ENCODE assay signal across 8 cellular contexts in genomic region chr4:84966382-84967291, GRCh38. TPM values are rescaled to one million over a fixed set of nuclear protein-coding genes. Genes with fewer than 3 reads are reported as not detected.
A peak's percentile ranks its signal among the peaks of the same experiment; 100 is the strongest.
DNase-seq lines count a peak whose midpoint lies in the region; ATAC-seq and TF ChIP-seq lines count a peak whose summit lies in the region.

A gene with protein sequence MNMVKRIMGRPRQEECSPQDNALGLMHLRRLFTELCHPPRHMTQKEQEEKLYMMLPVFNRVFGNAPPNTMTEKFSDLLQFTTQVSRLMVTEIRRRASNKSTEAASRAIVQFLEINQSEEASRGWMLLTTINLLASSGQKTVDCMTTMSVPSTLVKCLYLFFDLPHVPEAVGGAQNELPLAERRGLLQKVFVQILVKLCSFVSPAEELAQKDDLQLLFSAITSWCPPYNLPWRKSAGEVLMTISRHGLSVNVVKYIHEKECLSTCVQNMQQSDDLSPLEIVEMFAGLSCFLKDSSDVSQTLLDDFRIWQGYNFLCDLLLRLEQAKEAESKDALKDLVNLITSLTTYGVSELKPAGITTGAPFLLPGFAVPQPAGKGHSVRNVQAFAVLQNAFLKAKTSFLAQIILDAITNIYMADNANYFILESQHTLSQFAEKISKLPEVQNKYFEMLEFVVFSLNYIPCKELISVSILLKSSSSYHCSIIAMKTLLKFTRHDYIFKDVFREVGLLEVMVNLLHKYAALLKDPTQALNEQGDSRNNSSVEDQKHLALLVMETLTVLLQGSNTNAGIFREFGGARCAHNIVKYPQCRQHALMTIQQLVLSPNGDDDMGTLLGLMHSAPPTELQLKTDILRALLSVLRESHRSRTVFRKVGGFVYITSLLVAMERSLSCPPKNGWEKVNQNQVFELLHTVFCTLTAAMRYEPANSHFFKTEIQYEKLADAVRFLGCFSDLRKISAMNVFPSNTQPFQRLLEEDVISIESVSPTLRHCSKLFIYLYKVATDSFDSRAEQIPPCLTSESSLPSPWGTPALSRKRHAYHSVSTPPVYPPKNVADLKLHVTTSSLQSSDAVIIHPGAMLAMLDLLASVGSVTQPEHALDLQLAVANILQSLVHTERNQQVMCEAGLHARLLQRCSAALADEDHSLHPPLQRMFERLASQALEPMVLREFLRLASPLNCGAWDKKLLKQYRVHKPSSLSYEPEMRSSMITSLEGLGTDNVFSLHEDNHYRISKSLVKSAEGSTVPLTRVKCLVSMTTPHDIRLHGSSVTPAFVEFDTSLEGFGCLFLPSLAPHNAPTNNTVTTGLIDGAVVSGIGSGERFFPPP (N-terminal part only) (minus strand): TSS chr4:84966690. CDS start chr4:84860591, 106,099 bp downstream.

- H3K9ac ChIP-seq in muscle layer of colon (ENCODE audit: low read length), result peak within 1 kb of the TSS; percentile 84

- H3K9me3 ChIP-seq in muscle layer of colon (ENCODE audit: low read length) (no peaks in the 10 kb centered on the region), upper lobe of right lung (no peaks in the 10 kb centered on the region)

- peak within 1 kb of the TSS; percentile 97 for H3K27ac ChIP-seq in muscle layer of colon (ENCODE audit: low read depth, low read length)
- H3K27ac ChIP-seq in upper lobe of right lung, result peak within 1 kb of the TSS; percentile 91

- H3K4me3 Mint-ChIP-seq in activated CD4-positive, alpha-beta T cell treated with anti-CD3 and anti-CD28 coated beads, Interleukin-2, amount 10 ng/mL, durations not matched to agents 24 days and 14 days, result peak within 1 kb of the TSS; percentile 83
- peak within 1 kb of the TSS; percentile 92 to 95 for H3K4me3 Mint-ChIP-seq in activated T-cell treated with anti-CD3 and anti-CD28 coated beads, Interleukin-2, amount 50 U/mL, for 72 hours

- H3K4me3 ChIP-seq in muscle layer of colon (ENCODE audit: low read depth in 1 of 2, low read length in 2 of 2) (peak within 1 kb of the TSS; percentile 99), upper lobe of right lung (peak within 1 kb of the TSS; percentile 82)

- ATAC-seq in HG03135 (IDR thresholded peaks at IDR 0.05; ENCODE audit: unreplicated experiment) (peak; percentile 44), upper lobe of right lung (peak; percentile 96)
- peak; percentile 50 to 60 for ATAC-seq in activated T-cell treated with anti-CD3 and anti-CD28 coated beads, Interleukin-2, amount 50 U/mL, for 72 hours (replicated peaks in 1 of 2)

- intact Hi-C loops in activated CD4-positive, alpha-beta T cell treated with anti-CD3 and anti-CD28 coated beads, Interleukin-2, amount 10 ng/mL, durations not matched to agents 24 days and 14 days (cut with micrococcal nuclease), result loop anchor here (5.0 kb wide), 3 partner anchors 214 to 469 kb away; partner anchors contain the start of genes CDS1 and NKX6-1
- intact Hi-C loops in upper lobe of right lung (cut with DNase I), result no loop called here

- H3K4me1 ChIP-seq in muscle layer of colon (ENCODE audit: insufficient read depth, low read length) (peaks cover 8% of the 10 kb centered on the region), upper lobe of right lung (peaks cover 11% of the 10 kb centered on the region)

- peak within 1 kb of the TSS; percentile 16 for H3K27ac Mint-ChIP-seq in activated CD4-positive, alpha-beta T cell treated with anti-CD3 and anti-CD28 coated beads, Interleukin-2, amount 10 ng/mL, durations not matched to agents 24 days and 14 days
- no peak within 1 kb of the TSS for H3K27ac Mint-ChIP-seq in activated T-cell treated with anti-CD3 and anti-CD28 coated beads, Interleukin-2, amount 50 U/mL, for 72 hours

- peaks cover 31% of the 10 kb centered on the region for H3K27me3 Mint-ChIP-seq in activated CD4-positive, alpha-beta T cell treated with anti-CD3 and anti-CD28 coated beads, Interleukin-2, amount 10 ng/mL, durations not matched to agents 24 days and 14 days
- H3K27me3 Mint-ChIP-seq in activated T-cell treated with anti-CD3 and anti-CD28 coated beads, Interleukin-2, amount 50 U/mL, for 72 hours (ENCODE audit: low read depth), result peaks cover 30% of the 10 kb centered on the region

- H3K36me3 ChIP-seq in muscle layer of colon (ENCODE audit: insufficient read depth, low read length) (no peaks in the 10 kb centered on the region), upper lobe of right lung (no peaks in the 10 kb centered on the region)

- peaks cover 7% of the 10 kb centered on the region for H3K4me1 Mint-ChIP-seq in activated CD4-positive, alpha-beta T cell treated with anti-CD3 and anti-CD28 coated beads, Interleukin-2, amount 10 ng/mL, durations not matched to agents 24 days and 14 days
- peaks cover 12% of the 10 kb centered on the region for H3K4me1 Mint-ChIP-seq in activated T-cell treated with anti-CD3 and anti-CD28 coated beads, Interleukin-2, amount 50 U/mL, for 72 hours (ENCODE audit: low read depth)

- H3K27me3 ChIP-seq in muscle layer of colon (ENCODE audit: control insufficient read depth in 1 of 2, insufficient read depth in 2 of 2, low read length in 2 of 2) (no peaks in the 10 kb centered on the region), upper lobe of right lung (no peaks in the 10 kb centered on the region)

- no peaks in the 10 kb centered on the region for H3K36me3 Mint-ChIP-seq in activated CD4-positive, alpha-beta T cell treated with anti-CD3 and anti-CD28 coated beads, Interleukin-2, amount 10 ng/mL, durations not matched to agents 24 days and 14 days (ENCODE audit: low read depth)
- H3K36me3 Mint-ChIP-seq in activated T-cell treated with anti-CD3 and anti-CD28 coated beads, Interleukin-2, amount 50 U/mL, for 72 hours (ENCODE audit: insufficient read depth in 2 of 2), result no peaks in the 10 kb centered on the region

- no peak for TF ChIP-seq CTCF in upper lobe of right lung (IDR thresholded peaks at IDR 0.05)

- H3K9me3 Mint-ChIP-seq in activated CD4-positive, alpha-beta T cell treated with anti-CD3 and anti-CD28 coated beads, Interleukin-2, amount 10 ng/mL, durations not matched to agents 24 days and 14 days, result no peaks in the 10 kb centered on the region
- no peaks in the 10 kb centered on the region for H3K9me3 Mint-ChIP-seq in activated T-cell treated with anti-CD3 and anti-CD28 coated beads, Interleukin-2, amount 50 U/mL, for 72 hours

- DNase-seq in activated CD4-positive, alpha-beta T cell treated with anti-CD3 and anti-CD28 coated beads, Interleukin-2, amount 10 ng/mL, durations not matched to agents 24 days and 14 days, result peak; percentile 58
- DNase-seq in activated CD4-positive, alpha-beta T cell treated with anti-CD3 and anti-CD28 coated beads, Interleukin-2, amount 50 U/mL, for 1 hour, result no peak
- DNase-seq in NCI-H446 (lab: John Stamatoyannopoulos, UW), result peak; percentile 75 to 82
- peak in 1 of 2 donors; percentile 10 for DNase-seq in activated T-cell treated with anti-CD3 and anti-CD28 coated beads, Interleukin-2, amount 50 U/mL, for 72 hours
- DNase-seq in fibroblast of the conjunctiva (ENCODE audit: low read depth), result peak; percentile 88
- peak; percentile 91 for DNase-seq in upper lobe of right lung

RNA-seq across cellular contexts. Expression of the gene that starts here (rescaled TPM):
- total RNA-seq in activated CD4-positive, alpha-beta T cell treated with anti-CD3 and anti-CD28 coated beads, Interleukin-2, amount 10 ng/mL, durations not matched to agents 24 days and 14 days, result 0.59 and 0.75 TPM in 2 replicates
- total RNA-seq in activated T-cell treated with anti-CD3 and anti-CD28 coated beads, Interleukin-2, amount 50 U/mL, for 72 hours, result 1 to 10 TPM in 1 of 2 donors, under 1 TPM in 1; 0.38 to 1.3 TPM
- 126 TPM for total RNA-seq in upper lobe of right lung

Comparison
In these comparisons a context has a peak if more than half of its experiments do, and no peak if none do; other contexts are left out.
1. RNA of the gene that starts here (total RNA-seq): 126 TPM in upper lobe of right lung (single experiment); 0.38 to 1.3 TPM in activated T-cell treated with anti-CD3 and anti-CD28 coated beads, Interleukin-2, amount 50 U/mL, for 72 hours and 0.59 to 0.75 TPM in activated CD4-positive, alpha-beta T cell treated with anti-CD3 and anti-CD28 coated beads, Interleukin-2, amount 10 ng/mL, durations not matched to agents 24 days and 14 days; every median in the first group is over 10 times any median in the second.
2. Peak in DNase-seq in activated CD4-positive, alpha-beta T cell treated with anti-CD3 and anti-CD28 coated beads, Interleukin-2, amount 10 ng/mL, durations not matched to agents 24 days and 14 days; RNA of the gene not detected or under 1 TPM.
3. ATAC-seq: peak in every context shown above with its lines; median percentile 96 in upper lobe of right lung; 55 in activated T-cell treated with anti-CD3 and anti-CD28 coated beads, Interleukin-2, amount 50 U/mL, for 72 hours; 44 in HG03135.